8 cellular contexts compared by ENCODE assay signal in genomic region chr11:47523491-47524199, GRCh38. TPM values are rescaled to one million over a fixed set of nuclear protein-coding genes. Genes with fewer than 3 reads are reported as not detected.
A peak's percentile ranks its signal among the peaks of the same experiment; 100 is the strongest.
DNase-seq lines count a peak whose midpoint lies in the region; ATAC-seq lines count a peak whose summit lies in the region.

No MANE protein-coding gene starts in this region.

- peak overlapping the region; percentile 84 for H3K27ac Mint-ChIP-seq in activated T-helper 17 cell treated with anti-CD3 and anti-CD28 coated beads, Interleukin-2, amount 50 U/mL, for 72 hours

- ATAC-seq in GM18909 (IDR thresholded peaks at IDR 0.05; ENCODE audit: poor library complexity, unreplicated experiment), result peak; percentile 65
- ATAC-seq in activated T-helper 17 cell treated with anti-CD3 and anti-CD28 coated beads, Interleukin-2, amount 50 U/mL, for 72 hours (replicated peaks), result peak; percentile 80
- no peak for ATAC-seq in GM19324 (IDR thresholded peaks at IDR 0.05; ENCODE audit: low FRiP score, unreplicated experiment)

- H3K4me1 Mint-ChIP-seq in activated T-helper 17 cell treated with anti-CD3 and anti-CD28 coated beads, Interleukin-2, amount 50 U/mL, for 72 hours, result peaks cover 34% of the 10 kb centered on the region

- no peaks in the 10 kb centered on the region for H3K27me3 Mint-ChIP-seq in activated T-helper 17 cell treated with anti-CD3 and anti-CD28 coated beads, Interleukin-2, amount 50 U/mL, for 72 hours

- DNase-seq in A172 (ENCODE audit: low spot score), result peak; percentile 84
- peak; percentile 24 to 45 for DNase-seq in Kasumi-1 (lab: John Stamatoyannopoulos, UW)
- peak; percentile 71 for DNase-seq in fibroblast of the conjunctiva (ENCODE audit: low read depth)
- peak; percentile 76 for DNase-seq in non-pigmented ciliary epithelial cell (ENCODE audit: low read depth)
- DNase-seq in NCI-H1694 (lab: John Stamatoyannopoulos, UW), result no peak

- H3K9me3 Mint-ChIP-seq in activated T-helper 17 cell treated with anti-CD3 and anti-CD28 coated beads, Interleukin-2, amount 50 U/mL, for 72 hours, result no peaks in the 10 kb centered on the region

- H3K36me3 Mint-ChIP-seq in activated T-helper 17 cell treated with anti-CD3 and anti-CD28 coated beads, Interleukin-2, amount 50 U/mL, for 72 hours (ENCODE audit: low read depth), result peaks cover 34% of the 10 kb centered on the region

- H3K4me3 Mint-ChIP-seq in activated T-helper 17 cell treated with anti-CD3 and anti-CD28 coated beads, Interleukin-2, amount 50 U/mL, for 72 hours, result peak overlapping the region; percentile 75

RNA-seq across cellular contexts. Expression of gene CELF1, which starts 29.3 kb away (rescaled TPM):
- 94.7 and 115 TPM in 2 replicates for total RNA-seq in A172 (2014; rRNA removed; shearing (Covaris generic))
- 100 to 1,000 TPM; 118 to 143 TPM for total RNA-seq in activated T-helper 17 cell treated with anti-CD3 and anti-CD28 coated beads, Interleukin-2, amount 50 U/mL, for 72 hours

RNA-seq across cellular contexts. Expression of gene PTPMT1, which starts 41.8 kb away (rescaled TPM):
- 225 and 253 TPM in 2 replicates for total RNA-seq in A172 (2014; rRNA removed; shearing (Covaris generic))
- 10 to 100 TPM; 17.8 to 39.1 TPM for total RNA-seq in activated T-helper 17 cell treated with anti-CD3 and anti-CD28 coated beads, Interleukin-2, amount 50 U/mL, for 72 hours

RNA-seq across cellular contexts. Expression of gene KBTBD4, which starts 55.1 kb away (rescaled TPM):
- total RNA-seq in A172 (2014; rRNA removed; shearing (Covaris generic)), result 44.7 and 60.4 TPM in 2 replicates
- total RNA-seq in activated T-helper 17 cell treated with anti-CD3 and anti-CD28 coated beads, Interleukin-2, amount 50 U/mL, for 72 hours, result 10 to 100 TPM; 26.9 to 27.3 TPM

RNA-seq across cellular contexts. Expression of gene NDUFS3, which starts 55.2 kb away (rescaled TPM):
- 152 and 165 TPM in 2 replicates for total RNA-seq in A172 (2014; rRNA removed; shearing (Covaris generic))
- total RNA-seq in activated T-helper 17 cell treated with anti-CD3 and anti-CD28 coated beads, Interleukin-2, amount 50 U/mL, for 72 hours, result 100 to 1,000 TPM in 1 of 2 donors, 10 to 100 TPM in 1; 90.3 to 167 TPM
